Comparison of ENCODE assay signal across 8 cellular contexts in the genomic region with DNA sequence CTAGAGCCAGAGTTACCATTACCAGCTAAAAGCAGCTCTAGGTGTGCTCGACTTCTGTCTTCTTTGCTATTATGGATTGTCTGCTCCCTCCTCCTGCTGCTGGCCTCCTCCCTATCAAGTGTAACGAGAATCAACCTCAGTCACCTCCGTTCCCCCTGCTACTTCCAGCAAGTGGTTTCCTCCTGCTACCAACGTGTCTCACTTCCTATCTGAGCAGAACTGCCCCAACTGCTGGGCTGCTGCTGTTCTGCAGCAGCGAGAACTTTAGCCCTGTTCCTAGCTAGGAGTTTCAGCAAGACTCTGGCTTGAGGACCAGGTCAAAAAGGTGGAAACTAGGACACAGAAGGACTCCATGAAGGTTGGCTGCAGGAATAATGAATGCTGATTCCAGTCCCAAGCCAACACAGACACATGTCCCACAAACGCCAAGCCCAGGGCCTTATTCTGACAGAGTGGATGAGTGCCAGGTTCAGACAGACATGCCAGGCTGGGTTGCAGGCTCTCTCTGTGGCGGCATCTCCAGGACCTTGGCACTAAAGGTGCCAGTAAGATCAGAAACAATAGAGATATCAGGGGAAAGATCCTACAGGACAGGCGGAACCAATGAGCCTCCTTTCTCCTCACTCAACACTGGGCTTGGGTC. TPM values are rescaled to one million over a fixed set of nuclear protein-coding genes. Genes with fewer than 3 reads are reported as not detected.
DNase-seq lines count a peak whose midpoint lies in the region; ATAC-seq and TF ChIP-seq lines count a peak whose summit lies in the region.

No MANE protein-coding gene starts in this region.

- POLR2A ChIA-PET in OCI-LY7 (lab: Charles Lee): interaction anchor here (0.5 to 2.2 kb wide), 3 partner anchors 8 to 1967 kb away, joined by 3 to 10 read pairs (median 4); no protein-coding TSS in a partner anchor
- POLR2A ChIA-PET in A673 (lab: Charles Lee; ENCODE audit: low non-redundant PET): no interaction called here

- H3K4me1 ChIP-seq in DOHH2 (ENCODE audit: control insufficient read depth, low read length): peaks cover 18% of the 10 kb centered on the region
- peaks cover 18% of the 10 kb centered on the region for H3K4me1 ChIP-seq in OCI-LY7 (ENCODE audit: insufficient read depth, low read length, poor library complexity, severe bottlenecking)
- H3K4me1 ChIP-seq in A673 (ENCODE audit: insufficient read depth, low read length, poor library complexity, severe bottlenecking): no peaks in the 10 kb centered on the region
- peaks cover 3% of the 10 kb centered on the region; the same call in 1 of the 2 replicates for H3K4me1 ChIP-seq in GM23338 (ENCODE audit: insufficient read depth)

- H3K4me2 ChIP-seq in DOHH2 (ENCODE audit: low read length) (peak overlapping the region; percentile 32), OCI-LY7 (ENCODE audit: low read length) (peak overlapping the region; percentile 46), GM23338 (no peak overlapping the region)

- H3K79me2 ChIP-seq in DOHH2 (ENCODE audit: control insufficient read depth, low read length) (peaks cover 4% of the 10 kb centered on the region), OCI-LY7 (ENCODE audit: insufficient read depth, low read depth, low read length) (no peaks in the 10 kb centered on the region), GM23338 (replicated peaks; ENCODE audit: insufficient read depth) (no peaks in the 10 kb centered on the region)

- H3K4me3 ChIP-seq in DOHH2 (ENCODE audit: low read length) (no peak overlapping the region), OCI-LY7 (ENCODE audit: low read depth, low read length, poor library complexity, severe bottlenecking) (no peak overlapping the region), A673 (ENCODE audit: low read depth, low read length, poor library complexity, severe bottlenecking) (no peak overlapping the region), GM23338 (no peak overlapping the region)

- intact Hi-C loops in OCI-LY7 (cut with micrococcal nuclease; ENCODE audit: unreplicated experiment): no loop called here
- intact Hi-C loops in dendritic cell treated with granulocyte-macrophage colony-stimulating factor and Interleukin-4, amounts not matched to agents 40 ng/mL and 50 ng/mL, for 4 days (cut with micrococcal nuclease): no loop called here
- intact Hi-C loops in A673 (cut with micrococcal nuclease; ENCODE audit: unreplicated experiment): no loop called here

- TF ChIP-seq CTCF in DOHH2 (IDR thresholded peaks at IDR 0.05; ENCODE audit: low read depth, low read length, poor library complexity, severe bottlenecking) (no peak), OCI-LY7 (conservative IDR thresholded peaks at IDR 0.05; ENCODE audit: low read length) (peak; percentile 30; the same call in 1 of the 2 replicates), A673 (conservative IDR thresholded peaks at IDR 0.05; ENCODE audit: low read depth, low read length) (no peak), GM23338 (conservative IDR thresholded peaks at IDR 0.05; ENCODE audit: low read depth in 2 of 2) (no peak)

- H3K27me3 ChIP-seq in DOHH2 (ENCODE audit: control insufficient read depth, low read length) (no peaks in the 10 kb centered on the region), A673 (replicated peaks; ENCODE audit: insufficient read depth, low read depth, low read length, poor library complexity) (no peaks in the 10 kb centered on the region), GM23338 (ENCODE audit: insufficient read depth) (peaks cover 9% of the 10 kb centered on the region; the same call in 1 of the 2 replicates)

- no peaks in the 10 kb centered on the region for H3K9me2 ChIP-seq in DOHH2 (replicated peaks; ENCODE audit: control insufficient read depth, low read length)
- H3K9me2 ChIP-seq in OCI-LY7 (ENCODE audit: insufficient read depth, low read length): no peaks in the 10 kb centered on the region
- H3K9me2 ChIP-seq in GM23338 (ENCODE audit: insufficient read depth): 0 out of 2 replicates have a peak, but pooled peaks cover 3% of the 10 kb centered on the region

- H3K27ac ChIP-seq in DOHH2 (ENCODE audit: low read depth, low read length) (no peak overlapping the region), OCI-LY7 (ENCODE audit: low read depth, low read length, poor library complexity, severe bottlenecking) (no peak overlapping the region), A673 (ENCODE audit: low read depth, low read length, poor library complexity, severe bottlenecking) (no peak overlapping the region), GM23338 (ENCODE audit: low read depth) (no peak overlapping the region)

- H3K4me3 Mint-ChIP-seq in dendritic cell treated with granulocyte-macrophage colony-stimulating factor and Interleukin-4, amounts not matched to agents 40 ng/mL and 50 ng/mL, for 4 days: peak overlapping the region; percentile 52
- no peak overlapping the region for H3K4me3 Mint-ChIP-seq in GM23338

- H3K27me3 Mint-ChIP-seq in dendritic cell treated with granulocyte-macrophage colony-stimulating factor and Interleukin-4, amounts not matched to agents 40 ng/mL and 50 ng/mL, for 4 days: no peaks in the 10 kb centered on the region
- H3K27me3 Mint-ChIP-seq in GM23338 (ENCODE audit: insufficient read depth, low read depth, poor library complexity): peaks cover 7% of the 10 kb centered on the region

- no peak overlapping the region for H2AFZ ChIP-seq in OCI-LY7 (ENCODE audit: low read length)
- no peak overlapping the region for H2AFZ ChIP-seq in GM23338

- no TSS peak for BruUV-seq in OCI-LY7 (replicated peaks; lab: Mats Ljungman, UMichigan)
- no TSS peak for BruUV-seq in A673 (replicated peaks; lab: Mats Ljungman, UMichigan)

- CTCF ChIA-PET in OCI-LY7 (lab: Charles Lee; ENCODE audit: unreplicated experiment): interaction anchor here (0.6 kb wide), 1 partner anchor 260 kb away, joined by 3 read pairs; no protein-coding TSS in a partner anchor
- CTCF ChIA-PET in A673 (lab: Charles Lee): no interaction called here

- H3F3A ChIP-seq in DOHH2 (ENCODE audit: control insufficient read depth, insufficient read depth) (no peaks in the 10 kb centered on the region), GM23338 (replicated peaks; ENCODE audit: low read depth) (0 out of 2 replicates have a peak, but pooled peaks cover 4% of the 10 kb centered on the region)

- no peaks in the 10 kb centered on the region; the same call in 1 of the 2 replicates for H3K36me3 ChIP-seq in DOHH2 (ENCODE audit: control insufficient read depth, low read length)
- no peaks in the 10 kb centered on the region for H3K36me3 ChIP-seq in OCI-LY7 (ENCODE audit: insufficient read depth, low read length)
- no peaks in the 10 kb centered on the region for H3K36me3 ChIP-seq in A673 (ENCODE audit: insufficient read depth, low read length, poor library complexity, severe bottlenecking)
- H3K36me3 ChIP-seq in GM23338 (ENCODE audit: insufficient read depth): no peaks in the 10 kb centered on the region

- ATAC-seq in GM21723 (IDR thresholded peaks at IDR 0.05; ENCODE audit: unreplicated experiment) (peak; percentile 60), GM23338 (no peak)

- H3K27ac Mint-ChIP-seq in dendritic cell treated with granulocyte-macrophage colony-stimulating factor and Interleukin-4, amounts not matched to agents 40 ng/mL and 50 ng/mL, for 4 days: peak overlapping the region; percentile 77
- H3K27ac Mint-ChIP-seq in GM23338: no peak overlapping the region

- H4K20me1 ChIP-seq in DOHH2 (ENCODE audit: control insufficient read depth, insufficient read depth, low read depth, low read length) (no peaks in the 10 kb centered on the region), OCI-LY7 (ENCODE audit: insufficient read depth, low read length) (no peaks in the 10 kb centered on the region), GM23338 (replicated peaks; ENCODE audit: insufficient read depth) (no peaks in the 10 kb centered on the region)

- peak; percentile 72 for DNase-seq in OCI-LY7 (ENCODE audit: low spot score)
- DNase-seq in stimulated activated naive CD4-positive, alpha-beta T cell (lab: John Stamatoyannopoulos, UW): peak in 5 of 6 experiments; percentile 10 to 56 (median 37)
- no peak for DNase-seq in A673 (ENCODE audit: low spot score)
- no peak for DNase-seq in GM23338 (ENCODE audit: low spot score)
- no peak for DNase-seq in SW480 (ENCODE audit: low spot score)

- H3K9me3 Mint-ChIP-seq in dendritic cell treated with granulocyte-macrophage colony-stimulating factor and Interleukin-4, amounts not matched to agents 40 ng/mL and 50 ng/mL, for 4 days: no peaks in the 10 kb centered on the region
- no peaks in the 10 kb centered on the region for H3K9me3 Mint-ChIP-seq in GM23338

- H3K9me3 ChIP-seq in DOHH2 (ENCODE audit: control insufficient read depth, insufficient read depth, low read length): no peaks in the 10 kb centered on the region
- no peaks in the 10 kb centered on the region for H3K9me3 ChIP-seq in OCI-LY7 (ENCODE audit: low read length)
- H3K9me3 ChIP-seq in A673 (ENCODE audit: low read depth, low read length, poor library complexity, severe bottlenecking): no peaks in the 10 kb centered on the region

- H3K4me1 Mint-ChIP-seq in dendritic cell treated with granulocyte-macrophage colony-stimulating factor and Interleukin-4, amounts not matched to agents 40 ng/mL and 50 ng/mL, for 4 days (ENCODE audit: low read depth): peaks cover 69% of the 10 kb centered on the region
- peaks cover 2% of the 10 kb centered on the region; the same call in 2 of the 3 replicates for H3K4me1 Mint-ChIP-seq in GM23338

- H3K36me3 Mint-ChIP-seq in dendritic cell treated with granulocyte-macrophage colony-stimulating factor and Interleukin-4, amounts not matched to agents 40 ng/mL and 50 ng/mL, for 4 days (ENCODE audit: low read depth): peaks cover 66% of the 10 kb centered on the region
- no peaks in the 10 kb centered on the region for H3K36me3 Mint-ChIP-seq in GM23338 (ENCODE audit: low read depth)

TF ChIP-seq in GM23338, 12 proteins besides CTCF, POLR2A, EP300 and RAD21 (continues in another document):
- TF ChIP-seq JUNB (IDR thresholded peaks at IDR 0.05; ENCODE audit: unreplicated experiment): no peak
- TF ChIP-seq NANOG (IDR thresholded peaks at IDR 0.05; ENCODE audit: borderline replicate concordance): no peak
- no peak for TF ChIP-seq POLR2AphosphoS5 (IDR thresholded peaks at IDR 0.05; ENCODE audit: low read depth)
- no peak for TF ChIP-seq STAT1 (IDR thresholded peaks at IDR 0.05; ENCODE audit: unreplicated experiment)
- no peak for TF ChIP-seq EZH2phosphoT487 (IDR thresholded peaks at IDR 0.05; ENCODE audit: unreplicated experiment)

RNA-seq across cellular contexts. Expression of gene CD34, which starts 46.9 kb away (rescaled TPM):
- total RNA-seq in OCI-LY7 (2014; rRNA removed; shearing (Covaris generic)): not detected in 2 replicates
- total RNA-seq in OCI-LY7 (2022) (not detected in 2 replicates), A673 (2021) (not detected in 2 replicates)
- 0.07 and 0.23 TPM in 2 replicates for total RNA-seq in GM23338 (2014; rRNA removed; shearing (Covaris generic))
- 0.09 and 0.18 TPM in 2 replicates for polyA plus RNA-seq in GM23338 (2016; fragmentation: Nextera tagmentation; extraction: Ambion mirVana)

Comparison
In these comparisons a context has a peak if more than half of its experiments do, and no peak if none do; other contexts are left out.
1. DNase-seq: peak in OCI-LY7 (single experiment) and stimulated activated naive CD4-positive, alpha-beta T cell (5 of 6); none in A673 (single experiment), GM23338 (single experiment) and SW480 (single experiment).